1 cellular context compared by ENCODE assay signal in the genomic region with DNA sequence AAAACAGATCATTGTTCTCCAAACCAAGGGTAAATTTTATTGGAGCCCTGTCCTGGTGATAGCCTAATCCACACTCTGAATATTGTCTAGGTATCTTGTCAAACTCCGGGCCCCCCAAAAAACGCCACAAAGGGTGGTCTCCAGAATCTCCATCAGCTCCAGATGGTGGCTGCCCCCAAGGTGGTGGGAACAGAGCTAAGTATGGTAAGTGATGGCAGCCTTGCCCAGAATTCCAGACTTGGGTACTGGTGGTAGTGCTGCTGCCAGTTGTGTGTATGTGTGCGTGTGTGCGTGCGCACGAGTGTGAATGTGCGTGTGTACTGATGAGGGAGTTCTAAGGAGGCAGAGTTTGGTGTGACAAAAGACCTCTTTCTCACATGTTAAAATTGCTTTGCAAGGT.
TF ChIP-seq lines count a peak whose summit lies in the region.

No MANE protein-coding gene starts in this region.

TF ChIP-seq in HepG2, 621 proteins besides CTCF, POLR2A, EP300 and RAD21:
- TF ChIP-seq ARHGAP35 (CRISPR knock-in tag; IDR thresholded peaks at IDR 0.05; ENCODE audit: borderline replicate concordance) (no peak), RBM22 (optimal IDR thresholded peaks at IDR 0.05; ENCODE audit: low read length) (peak; percentile 41)
